Comparison of ENCODE assay signal across 2 cellular contexts in the genomic region with DNA sequence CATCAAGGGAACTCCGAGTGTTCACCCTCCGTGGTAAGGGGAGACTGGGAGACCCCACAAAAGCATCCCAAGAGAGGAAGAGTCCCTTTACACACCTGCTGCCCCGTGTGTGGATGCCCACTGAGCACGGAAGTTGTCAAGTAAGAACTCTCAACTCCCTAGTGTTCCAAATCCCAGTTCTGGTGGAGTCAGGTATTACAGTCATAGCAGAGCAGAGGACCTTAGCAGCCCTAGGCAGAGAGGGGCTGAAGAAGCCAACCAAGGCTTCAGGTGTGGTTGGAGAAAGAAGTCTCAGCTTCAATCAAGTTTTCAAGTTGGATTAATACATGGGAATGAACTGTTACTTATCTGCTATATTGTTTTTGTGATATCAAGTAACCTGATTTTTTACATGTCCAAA.
TF ChIP-seq lines count a peak whose summit lies in the region.

No MANE protein-coding gene starts in this region.

TF ChIP-seq in SK-N-SH treated with all-trans-retinoic acid at 6 μM for 48 hours, 23 proteins besides CTCF, POLR2A, EP300 and RAD21 (continued from another document):
- no peak for TF ChIP-seq BACH2 (CRISPR knock-in tag; IDR thresholded peaks at IDR 0.05; ENCODE audit: borderline replicate concordance)
- TF ChIP-seq ZNF565 (CRISPR knock-in tag; conservative IDR thresholded peaks at IDR 0.05; ENCODE audit: low read depth): no peak
- TF ChIP-seq SNAI2 (CRISPR knock-in tag; IDR thresholded peaks at IDR 0.05): no peak
- TF ChIP-seq ZNF70 (CRISPR knock-in tag; IDR thresholded peaks at IDR 0.05): no peak
- no peak for TF ChIP-seq TCF4 (CRISPR knock-in tag; IDR thresholded peaks at IDR 0.05; ENCODE audit: borderline replicate concordance)
- TF ChIP-seq ESRRG (CRISPR knock-in tag; IDR thresholded peaks at IDR 0.05): no peak
- no peak for TF ChIP-seq RARB (CRISPR knock-in tag; IDR thresholded peaks at IDR 0.05)
- TF ChIP-seq, protein P1, sequence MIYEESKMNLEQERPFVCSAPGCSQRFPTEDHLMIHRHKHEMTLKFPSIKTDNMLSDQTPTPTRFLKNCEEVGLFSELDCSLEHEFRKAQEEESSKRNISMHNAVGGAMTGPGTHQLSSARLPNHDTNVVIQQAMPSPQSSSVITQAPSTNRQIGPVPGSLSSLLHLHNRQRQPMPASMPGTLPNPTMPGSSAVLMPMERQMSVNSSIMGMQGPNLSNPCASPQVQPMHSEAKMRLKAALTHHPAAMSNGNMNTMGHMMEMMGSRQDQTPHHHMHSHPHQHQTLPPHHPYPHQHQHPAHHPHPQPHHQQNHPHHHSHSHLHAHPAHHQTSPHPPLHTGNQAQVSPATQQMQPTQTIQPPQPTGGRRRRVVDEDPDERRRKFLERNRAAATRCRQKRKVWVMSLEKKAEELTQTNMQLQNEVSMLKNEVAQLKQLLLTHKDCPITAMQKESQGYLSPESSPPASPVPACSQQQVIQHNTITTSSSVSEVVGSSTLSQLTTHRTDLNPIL (CRISPR knock-in tag; IDR thresholded peaks at IDR 0.05; ENCODE audit: low read depth): no peak
- TF ChIP-seq ZC3H10 (CRISPR knock-in tag; IDR thresholded peaks at IDR 0.05): no peak
- TF ChIP-seq ZFP30 (CRISPR knock-in tag; IDR thresholded peaks at IDR 0.05): no peak
- no peak for TF ChIP-seq TOX (CRISPR knock-in tag; IDR thresholded peaks at IDR 0.05; ENCODE audit: borderline replicate concordance)
- TF ChIP-seq CSDC2 (CRISPR knock-in tag; IDR thresholded peaks at IDR 0.05): no peak
- TF ChIP-seq, protein P2, sequence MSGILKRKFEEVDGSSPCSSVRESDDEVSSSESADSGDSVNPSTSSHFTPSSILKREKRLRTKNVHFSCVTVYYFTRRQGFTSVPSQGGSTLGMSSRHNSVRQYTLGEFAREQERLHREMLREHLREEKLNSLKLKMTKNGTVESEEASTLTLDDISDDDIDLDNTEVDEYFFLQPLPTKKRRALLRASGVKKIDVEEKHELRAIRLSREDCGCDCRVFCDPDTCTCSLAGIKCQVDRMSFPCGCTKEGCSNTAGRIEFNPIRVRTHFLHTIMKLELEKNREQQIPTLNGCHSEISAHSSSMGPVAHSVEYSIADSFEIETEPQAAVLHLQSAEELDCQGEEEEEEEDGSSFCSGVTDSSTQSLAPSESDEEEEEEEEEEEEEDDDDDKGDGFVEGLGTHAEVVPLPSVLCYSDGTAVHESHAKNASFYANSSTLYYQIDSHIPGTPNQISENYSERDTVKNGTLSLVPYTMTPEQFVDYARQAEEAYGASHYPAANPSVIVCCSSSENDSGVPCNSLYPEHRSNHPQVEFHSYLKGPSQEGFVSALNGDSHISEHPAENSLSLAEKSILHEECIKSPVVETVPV (CRISPR knock-in tag; IDR thresholded peaks at IDR 0.05): no peak

TF ChIP-seq in SK-N-SH, 30 proteins besides CTCF, POLR2A, EP300 and RAD21 (continued from another document):
- TF ChIP-seq NFIC (IDR thresholded peaks at IDR 0.05; ENCODE audit: borderline replicate concordance) (no peak), GATA2 (CRISPR knock-in tag; IDR thresholded peaks at IDR 0.05) (no peak), JUND (IDR thresholded peaks at IDR 0.05) (no peak), RFX5 (IDR thresholded peaks at IDR 0.05; ENCODE audit: low read length) (no peak), YY1 (IDR thresholded peaks at IDR 0.05; ENCODE audit: low read depth) (no peak), GABPA (IDR thresholded peaks at IDR 0.05; ENCODE audit: low read depth) (no peak), FOSL2 (IDR thresholded peaks at IDR 0.05; ENCODE audit: borderline replicate concordance, low read depth) (no peak), MXI1 (IDR thresholded peaks at IDR 0.05; ENCODE audit: low read depth, low read length) (no peak), ELF1 (IDR thresholded peaks at IDR 0.05) (no peak), POLR2AphosphoS5 (IDR thresholded peaks at IDR 0.05; ENCODE audit: low read depth, low read length) (no peak)
- TF ChIP-seq, protein P3, sequence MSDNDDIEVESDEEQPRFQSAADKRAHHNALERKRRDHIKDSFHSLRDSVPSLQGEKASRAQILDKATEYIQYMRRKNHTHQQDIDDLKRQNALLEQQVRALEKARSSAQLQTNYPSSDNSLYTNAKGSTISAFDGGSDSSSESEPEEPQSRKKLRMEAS (IDR thresholded peaks at IDR 0.05; ENCODE audit: low read depth): no peak
- TF ChIP-seq, protein P4, sequence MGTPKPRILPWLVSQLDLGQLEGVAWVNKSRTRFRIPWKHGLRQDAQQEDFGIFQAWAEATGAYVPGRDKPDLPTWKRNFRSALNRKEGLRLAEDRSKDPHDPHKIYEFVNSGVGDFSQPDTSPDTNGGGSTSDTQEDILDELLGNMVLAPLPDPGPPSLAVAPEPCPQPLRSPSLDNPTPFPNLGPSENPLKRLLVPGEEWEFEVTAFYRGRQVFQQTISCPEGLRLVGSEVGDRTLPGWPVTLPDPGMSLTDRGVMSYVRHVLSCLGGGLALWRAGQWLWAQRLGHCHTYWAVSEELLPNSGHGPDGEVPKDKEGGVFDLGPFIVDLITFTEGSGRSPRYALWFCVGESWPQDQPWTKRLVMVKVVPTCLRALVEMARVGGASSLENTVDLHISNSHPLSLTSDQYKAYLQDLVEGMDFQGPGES (IDR thresholded peaks at IDR 0.05; ENCODE audit: low read depth, low read length): no peak
